In the genomic region with DNA sequence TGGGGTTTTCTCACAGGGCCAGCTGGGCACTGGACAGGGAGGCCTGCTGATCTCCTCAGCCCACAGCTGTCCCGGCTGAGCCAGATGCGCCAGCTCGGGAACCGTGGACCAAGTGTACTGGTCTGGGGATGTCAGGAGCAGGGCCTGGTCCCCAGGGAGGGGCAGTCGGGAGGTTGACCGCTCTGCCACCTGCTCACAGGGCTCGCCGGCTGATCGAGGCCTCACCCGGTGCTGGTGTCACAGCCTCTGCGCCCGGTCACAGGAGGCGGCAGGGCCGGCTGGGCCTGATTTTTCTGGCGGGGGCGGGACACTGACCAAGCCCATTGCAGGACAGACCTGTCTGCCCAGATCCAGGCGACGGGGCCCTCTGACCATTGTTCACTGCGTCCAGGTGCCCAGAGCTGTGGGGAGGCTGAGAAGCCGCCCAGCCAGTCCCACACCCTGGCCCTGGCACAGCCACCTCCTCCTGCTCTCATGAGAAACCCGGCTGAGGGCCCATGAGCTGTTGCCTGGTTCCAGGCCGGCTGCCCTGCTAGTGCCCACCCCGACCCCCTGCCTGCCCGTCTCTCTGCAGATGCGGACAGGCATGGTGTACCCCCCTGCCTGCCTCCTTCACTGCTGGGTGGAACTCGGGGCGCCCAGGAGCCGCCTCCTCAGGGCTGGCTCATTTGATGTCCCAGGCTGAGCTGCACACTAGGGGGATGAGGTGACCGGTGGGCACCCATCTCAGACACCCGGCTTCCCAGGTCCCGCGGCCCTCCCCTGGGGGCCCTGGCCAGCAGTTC, we compare ENCODE assay signal across 21 cellular contexts. TPM values are rescaled to one million over a fixed set of nuclear protein-coding genes. Genes with fewer than 3 reads are reported as not detected.
A peak's percentile ranks its signal among the peaks of the same experiment; 100 is the strongest.
DNase-seq lines count a peak whose midpoint lies in the region; ATAC-seq, FAIRE-seq and TF ChIP-seq lines count a peak whose summit lies in the region.
"Had no signal": no experiment of that assay in that cellular context is flagged by ENCODE, and none has a peak within 500 bp of the region (broad histone marks: within the 10 kb centered on the region; RNA-seq: fewer than 3 reads in every experiment).

No MANE protein-coding gene starts in this region.

- H3K4me3 ChIP-seq in urinary bladder (ENCODE audit: low read depth, low read length) = no peak overlapping the region
- H3K4me3 ChIP-seq: esophagus muscularis mucosa, GM12878, heart right ventricle had no signal

- no peaks in the 10 kb centered on the region for H3K9me3 Mint-ChIP-seq in dendritic cell treated with granulocyte-macrophage colony-stimulating factor and Interleukin-4, amounts not matched to agents 40 ng/mL and 50 ng/mL, for 4 days
- H3K9me3 Mint-ChIP-seq: activated naive CD4-positive, alpha-beta T cell treated with anti-CD3 and anti-CD28 coated beads for 36 hours; naive B cell had no signal

- no peaks in the 10 kb centered on the region for H3K4me1 Mint-ChIP-seq in dendritic cell treated with granulocyte-macrophage colony-stimulating factor and Interleukin-4, amounts not matched to agents 40 ng/mL and 50 ng/mL, for 4 days (ENCODE audit: low read depth)

- no peak for FAIRE-seq in GM12892 (lab: Jason Lieb, UNC)
- FAIRE-seq: GM12878, RCC 7860 had no signal

- peak overlapping the region; percentile 53 for H3K27ac ChIP-seq in urinary bladder (ENCODE audit: low read depth)
- H3K27ac ChIP-seq: esophagus muscularis mucosa, heart right ventricle had no signal

- no peak overlapping the region for H3K4me3 Mint-ChIP-seq in dendritic cell treated with granulocyte-macrophage colony-stimulating factor and Interleukin-4, amounts not matched to agents 40 ng/mL and 50 ng/mL, for 4 days
- H3K4me3 Mint-ChIP-seq: activated naive CD4-positive, alpha-beta T cell treated with anti-CD3 and anti-CD28 coated beads for 36 hours; naive B cell had no signal

- H3K36me3 ChIP-seq in urinary bladder (ENCODE audit: insufficient read depth) = no peaks in the 10 kb centered on the region
- H3K36me3 ChIP-seq: esophagus muscularis mucosa, heart right ventricle had no signal

- no peak for TF ChIP-seq POLR2A in GM12892 (IDR thresholded peaks at IDR 0.05; ENCODE audit: low read depth, low read length)

- WGBS in urinary bladder = 84% methylated on average over 32 of the region's 32 CpGs

- no peaks in the 10 kb centered on the region for H3K4me1 ChIP-seq in urinary bladder (ENCODE audit: insufficient read depth)

- no peaks in the 10 kb centered on the region for H3K36me3 Mint-ChIP-seq in dendritic cell treated with granulocyte-macrophage colony-stimulating factor and Interleukin-4, amounts not matched to agents 40 ng/mL and 50 ng/mL, for 4 days (ENCODE audit: low read depth)
- H3K36me3 Mint-ChIP-seq: naive B cell had no signal

- DNase-seq in left ventricle myocardium superior = peak; percentile 35
- DNase-seq in cardiac septum (ENCODE audit: low spot score) = no peak
- peak; percentile 75 for DNase-seq in mucosa of gallbladder (ENCODE audit: low spot score)
- DNase-seq in HuH-7 (ENCODE audit: low spot score) = no peak
- DNase-seq in GM12892 (ENCODE audit: insufficient read length) = no peak
- DNase-seq: activated naive CD4-positive, alpha-beta T cell treated with anti-CD3 and anti-CD28 coated beads for 36 hours; GOT3; MM.1S; naive B cell; NCI-H187; NCI-H526 treated with DMSO at 0.1 percent for 48 hours; stimulated activated CD4-positive, alpha-beta T cell treated with anti-CD3 and anti-CD28 coated beads, Interleukin-1b, Interleukin-23, amount 100 ng/mL, for 48 hours had no signal

- H3K27ac Mint-ChIP-seq in dendritic cell treated with granulocyte-macrophage colony-stimulating factor and Interleukin-4, amounts not matched to agents 40 ng/mL and 50 ng/mL, for 4 days = peak overlapping the region; percentile 4
- H3K27ac Mint-ChIP-seq: activated naive CD4-positive, alpha-beta T cell treated with anti-CD3 and anti-CD28 coated beads for 36 hours; naive B cell had no signal

- no peak for ATAC-seq in left ventricle myocardium superior
- ATAC-seq in GM18511 (IDR thresholded peaks at IDR 0.05; ENCODE audit: unreplicated experiment) = no peak
- ATAC-seq: activated CD4-positive, CD25-positive, alpha-beta regulatory T cell treated with anti-CD3 and anti-CD28 coated beads, Interleukin-2, amount 50 U/mL, for 24 hours had no signal

- intact Hi-C loops in left ventricle myocardium superior (cut with micrococcal nuclease) = no loop called here
- intact Hi-C loops in cardiac septum (cut with DNase I) = loop anchor here (1.0 kb wide), 1 partner anchor 52 kb away; no protein-coding TSS in a partner anchor
- intact Hi-C loops in dendritic cell treated with granulocyte-macrophage colony-stimulating factor and Interleukin-4, amounts not matched to agents 40 ng/mL and 50 ng/mL, for 4 days (cut with micrococcal nuclease) = no loop called here

- peaks cover 18% of the 10 kb centered on the region for H3K27me3 Mint-ChIP-seq in dendritic cell treated with granulocyte-macrophage colony-stimulating factor and Interleukin-4, amounts not matched to agents 40 ng/mL and 50 ng/mL, for 4 days

RNA-seq across cellular contexts. Expression of gene TMEM184A, which starts 3.0 kb away (rescaled TPM):
- total RNA-seq in left ventricle myocardium superior (0.22 TPM), cardiac septum (0.08 TPM), mucosa of gallbladder (39.8 TPM), urinary bladder (9.7 TPM)
- polyA plus RNA-seq in urinary bladder = 6.7 TPM
- 0.13 TPM for polyA plus RNA-seq in GM12892 (2012; ENCODE audit: missing spikeins)
- total RNA-seq: T-helper 1 cell treated with Interleukin-12 subunit alpha and Interleukin-12 subunit beta and Interleukin-4 antibody, amounts not matched to agents 30 ng/mL and 1 ng/mL, for 36 hours had no signal

RNA-seq across cellular contexts. Expression of gene PSMG3, which starts 10.8 kb away (rescaled TPM):
- total RNA-seq in left ventricle myocardium superior (11.8 TPM), cardiac septum (12.1 TPM), mucosa of gallbladder (23.7 TPM), urinary bladder (12.1 TPM)
- polyA plus RNA-seq in urinary bladder = 34.6 TPM
- polyA plus RNA-seq in GM12892 (2012; ENCODE audit: missing spikeins) = 51.5 TPM

RNA-seq across cellular contexts. Expression of gene MAFK, which starts 28.5 kb away (rescaled TPM):
- total RNA-seq in left ventricle myocardium superior = 47.2 TPM
- 192 TPM for total RNA-seq in cardiac septum
- total RNA-seq in mucosa of gallbladder = 56.6 TPM
- total RNA-seq in urinary bladder = 15.1 TPM
- 54.9 TPM for polyA plus RNA-seq in urinary bladder
- 2.2 TPM for polyA plus RNA-seq in GM12892 (2012; ENCODE audit: missing spikeins)

RNA-seq across cellular contexts. Expression of gene INTS1, which starts 54.8 kb away (rescaled TPM):
- total RNA-seq in left ventricle myocardium superior (32.0 TPM), cardiac septum (54.7 TPM), mucosa of gallbladder (108 TPM), urinary bladder (13.7 TPM)
- polyA plus RNA-seq in urinary bladder = 55.6 TPM
- polyA plus RNA-seq in GM12892 (2012; ENCODE audit: missing spikeins) = 16.6 TPM

Comparison
In these comparisons a context has a peak if more than half of its experiments do, and no peak if none do; other contexts are left out.
1. DNase-seq: peak in left ventricle myocardium superior (single experiment) and mucosa of gallbladder (single experiment); none in cardiac septum (single experiment), HuH-7 (single experiment) and GM12892 (single experiment).